14 cellular contexts compared by ENCODE assay signal in genomic region chr4:79996950-79997349, GRCh38.
DNase-seq lines count a peak whose midpoint lies in the region; ATAC-seq and TF ChIP-seq lines count a peak whose summit lies in the region.
"Had no signal": no experiment of that assay in that cellular context is flagged by ENCODE, and none has a peak within 500 bp of the region (broad histone marks: within the 10 kb centered on the region; RNA-seq: fewer than 3 reads in every experiment).

No MANE protein-coding gene starts in this region.

- H3K9me3 Mint-ChIP-seq in activated T-cell treated with anti-CD3 and anti-CD28 coated beads, Interleukin-2, amount 50 U/mL, for 72 hours: peaks cover 3% of the 10 kb centered on the region in 2 donors
- H3K9me3 Mint-ChIP-seq in activated T-helper 17 cell treated with anti-CD3 and anti-CD28 coated beads, Interleukin-2, amount 50 U/mL, for 72 hours: peaks cover 3% of the 10 kb centered on the region
- H3K9me3 Mint-ChIP-seq: HFFc6 had no signal

- no peak overlapping the region for H2BK20ac ChIP-seq in IMR-90 (ENCODE audit: low read depth, low read length)

- TF ChIP-seq CTCF in IMR-90 (conservative IDR thresholded peaks at IDR 0.05; ENCODE audit: low read depth, low read length) (no peak), PC-9 (conservative IDR thresholded peaks at IDR 0.05) (no peak)

- POLR2A ChIA-PET in IMR-90 (lab: Charles Lee; ENCODE audit: unreplicated experiment) (no interaction called here), PC-9 (lab: Charles Lee; ENCODE audit: unreplicated experiment) (no interaction called here)

- dilution Hi-C loops in IMR-90 (cut with HindIII; ENCODE audit: low sequenced_read_pairs, unreplicated experiment): no loop called here

- in situ Hi-C loops in IMR-90 (cut with MboI; ENCODE audit: low sequenced_read_pairs): no loop called here

- H3K4me3 ChIP-seq in IMR-90 (ENCODE audit: insufficient read depth, low read depth, low read length) (no peak overlapping the region), PC-9 (no peak overlapping the region)
- H3K4me3 ChIP-seq: BLaER1 had no signal

- H2AK5ac ChIP-seq in IMR-90 (ENCODE audit: low read depth, low read length): no peak overlapping the region

- no peaks in the 10 kb centered on the region for H3K9me2 ChIP-seq in PC-9 (ENCODE audit: insufficient read depth)

- H3K4me1 Mint-ChIP-seq in activated T-cell treated with anti-CD3 and anti-CD28 coated beads, Interleukin-2, amount 50 U/mL, for 72 hours (ENCODE audit: low read depth): peaks cover 16% of the 10 kb centered on the region
- H3K4me1 Mint-ChIP-seq in activated T-helper 17 cell treated with anti-CD3 and anti-CD28 coated beads, Interleukin-2, amount 50 U/mL, for 72 hours: peaks cover 10% of the 10 kb centered on the region

- no peak overlapping the region for H2AFZ ChIP-seq in IMR-90 (replicated peaks; ENCODE audit: low read length, poor library complexity)
- no peak overlapping the region for H2AFZ ChIP-seq in PC-9

- no peak overlapping the region for H3K4me3 Mint-ChIP-seq in activated T-cell treated with anti-CD3 and anti-CD28 coated beads, Interleukin-2, amount 50 U/mL, for 72 hours
- peak overlapping the region; percentile 2 for H3K4me3 Mint-ChIP-seq in activated T-helper 17 cell treated with anti-CD3 and anti-CD28 coated beads, Interleukin-2, amount 50 U/mL, for 72 hours
- H3K4me3 Mint-ChIP-seq: HFFc6 had no signal

- H4K5ac ChIP-seq in IMR-90 (ENCODE audit: low read depth, low read length): no peak overlapping the region

- no peak for ATAC-seq in activated T-cell treated with anti-CD3 and anti-CD28 coated beads, Interleukin-2, amount 50 U/mL, for 72 hours (replicated peaks in 1 of 2)
- no peak for ATAC-seq in IMR-90 (ENCODE audit: low read depth)
- no peak for ATAC-seq in activated T-helper 17 cell treated with anti-CD3 and anti-CD28 coated beads, Interleukin-2, amount 50 U/mL, for 72 hours (replicated peaks)

- H3K14ac ChIP-seq in IMR-90 (replicated peaks; ENCODE audit: low read depth, low read length): no peak overlapping the region

- CTCF ChIA-PET in IMR-90 (lab: Yijun Ruan, JAX) (no interaction called here), PC-9 (lab: Charles Lee) (no interaction called here)

- H3K9me1 ChIP-seq in IMR-90 (ENCODE audit: insufficient read depth, low read length): no peaks in the 10 kb centered on the region

- H3K9ac ChIP-seq in IMR-90 (ENCODE audit: low read depth, low read length): no peak overlapping the region
- H3K9ac ChIP-seq: BLaER1 had no signal

- no TSS peak for BruUV-seq in IMR-90 (replicated peaks; lab: Mats Ljungman, UMichigan)
- no TSS peak for BruUV-seq in PC-9 (replicated peaks; lab: Mats Ljungman, UMichigan)

- H3K27ac ChIP-seq in IMR-90 (ENCODE audit: insufficient read depth, low read length) (no peak overlapping the region; the same call in 1 of the 2 replicates), PC-9 (no peak overlapping the region)
- H3K27ac ChIP-seq: BLaER1, HL-60 had no signal

- H2BK120ac ChIP-seq in IMR-90 (ENCODE audit: low read depth, low read length): no peak overlapping the region

- intact Hi-C loops in IMR-90 (cut with micrococcal nuclease): no loop called here
- intact Hi-C loops in PC-9 (cut with micrococcal nuclease; ENCODE audit: unreplicated experiment): no loop called here

- no peak overlapping the region for H3K18ac ChIP-seq in IMR-90 (ENCODE audit: low read depth, low read length)

- H2BK15ac ChIP-seq in IMR-90 (ENCODE audit: low read depth, low read length): no peak overlapping the region

- H3K36me3 Mint-ChIP-seq in activated T-cell treated with anti-CD3 and anti-CD28 coated beads, Interleukin-2, amount 50 U/mL, for 72 hours (ENCODE audit: insufficient read depth in 2 of 2): peaks cover under 1 to 7% of the 10 kb centered on the region in 2 donors
- peaks cover 25% of the 10 kb centered on the region for H3K36me3 Mint-ChIP-seq in activated T-helper 17 cell treated with anti-CD3 and anti-CD28 coated beads, Interleukin-2, amount 50 U/mL, for 72 hours (ENCODE audit: low read depth)

- H3K4ac ChIP-seq in IMR-90 (ENCODE audit: low read depth, low read length): no peak overlapping the region

- H2BK5ac ChIP-seq in IMR-90 (ENCODE audit: low read depth, low read length, poor library complexity, severe bottlenecking): no peak overlapping the region

- H3K27ac Mint-ChIP-seq in activated T-cell treated with anti-CD3 and anti-CD28 coated beads, Interleukin-2, amount 50 U/mL, for 72 hours: peak overlapping the region; percentile 38
- no peak overlapping the region for H3K27ac Mint-ChIP-seq in activated T-helper 17 cell treated with anti-CD3 and anti-CD28 coated beads, Interleukin-2, amount 50 U/mL, for 72 hours

- no peak for TF ChIP-seq RAD21 in IMR-90 (IDR thresholded peaks at IDR 0.05; ENCODE audit: low read length)

- TF ChIP-seq POLR2A in IMR-90 (IDR thresholded peaks at IDR 0.05; ENCODE audit: low read depth, low read length): no peak

- WGBS in IMR-90 (ENCODE audit: extremely low coverage in 2 of 2, insufficient read length in 1 of 2), 2 experiments: 40% methylated on average over 1 of the region's 2 CpGs; no CpG with 5 or more reads in 1 of the 2 experiments

- H3K56ac ChIP-seq in IMR-90 (ENCODE audit: extremely low read depth, insufficient read depth, low read length): no peak overlapping the region

- H3K4me2 ChIP-seq in IMR-90 (ENCODE audit: low read depth, low read length) (peak overlapping the region; percentile 50; the same call in 1 of the 2 replicates), PC-9 (no peak overlapping the region)
- H3K4me2 ChIP-seq: BLaER1 had no signal

- H3K36me3 ChIP-seq in IMR-90 (ENCODE audit: control insufficient read depth, insufficient read depth, low read length): peaks cover 1% of the 10 kb centered on the region; the same call in 1 of the 2 replicates
- no peaks in the 10 kb centered on the region for H3K36me3 ChIP-seq in PC-9 (ENCODE audit: low read depth)
- H3K36me3 ChIP-seq: BLaER1 had no signal

- no peak overlapping the region for H2AK9ac ChIP-seq in IMR-90 (replicated peaks; ENCODE audit: low read depth, low read length, poor library complexity)

- H3K79me1 ChIP-seq in IMR-90 (ENCODE audit: low read depth in 1 of 2, low read length in 2 of 2): peaks cover 28 to 29% of the 10 kb centered on the region in 2 experiments

- DNase-seq in activated T-cell treated with anti-CD3 and anti-CD28 coated beads, Interleukin-2, amount 50 U/mL, for 72 hours: no peak
- DNase-seq in activated T-cell treated with anti-CD3 and anti-CD28 coated beads, Interleukin-2, amount 50 U/mL, for 48 hours: no peak
- DNase-seq in IMR-90 (no peak), superior temporal gyrus (ENCODE audit: extremely low spot score) (peak; percentile 31), NCI-H146 treated with DMSO at 0.1 percent for 48 hours (lab: John Stamatoyannopoulos, UW; ENCODE audit: unreplicated experiment) (no peak), PC-9 (no peak)
- DNase-seq: 8988T, AML-193, DMS53, HCEC 1CT, HFFc6 had no signal

- H3K27me3 ChIP-seq in IMR-90 (ENCODE audit: control insufficient read depth, insufficient read depth, low read length): no peaks in the 10 kb centered on the region
- H3K27me3 ChIP-seq in PC-9 (ENCODE audit: insufficient read depth, low read depth): no peaks in the 10 kb centered on the region
- H3K27me3 ChIP-seq: BLaER1 had no signal

- H3K23ac ChIP-seq in IMR-90 (ENCODE audit: low read depth, low read length): no peak overlapping the region

- H4K20me1 ChIP-seq in IMR-90 (ENCODE audit: insufficient read depth, low read length) (no peaks in the 10 kb centered on the region), PC-9 (ENCODE audit: insufficient read depth) (no peaks in the 10 kb centered on the region)
- H4K20me1 ChIP-seq: BLaER1 had no signal

- no peak overlapping the region for H4K91ac ChIP-seq in IMR-90 (ENCODE audit: insufficient read depth, low read depth, low read length)

- H3K4me1 ChIP-seq in IMR-90 (ENCODE audit: control insufficient read depth, insufficient read depth, low read length) (no peaks in the 10 kb centered on the region; the same call in 1 of the 2 replicates), PC-9 (replicated peaks; ENCODE audit: insufficient read depth) (no peaks in the 10 kb centered on the region)
- H3K4me1 ChIP-seq: BLaER1 had no signal

- H3K79me2 ChIP-seq in PC-9 (ENCODE audit: low read depth): no peaks in the 10 kb centered on the region

- no peaks in the 10 kb centered on the region for H3K27me3 Mint-ChIP-seq in activated T-cell treated with anti-CD3 and anti-CD28 coated beads, Interleukin-2, amount 50 U/mL, for 72 hours (ENCODE audit: low read depth)
- H3K27me3 Mint-ChIP-seq in activated T-helper 17 cell treated with anti-CD3 and anti-CD28 coated beads, Interleukin-2, amount 50 U/mL, for 72 hours: no peaks in the 10 kb centered on the region

- H3F3A ChIP-seq in PC-9 (ENCODE audit: insufficient read depth, low read depth): no peaks in the 10 kb centered on the region

- H3K9me3 ChIP-seq in IMR-90 (ENCODE audit: control insufficient read depth, insufficient read depth, low read length) (no peaks in the 10 kb centered on the region), PC-9 (ENCODE audit: insufficient read depth, low read depth) (no peaks in the 10 kb centered on the region)
- H3K9me3 ChIP-seq: BLaER1 had no signal

- H4K8ac ChIP-seq in IMR-90 (ENCODE audit: low read depth in 2 of 2, low read length in 2 of 2): no peak overlapping the region

TF ChIP-seq in IMR-90, 13 proteins besides CTCF, POLR2A, EP300 and RAD21 (continues in another document):
- TF ChIP-seq CHD1 (IDR thresholded peaks at IDR 0.05; ENCODE audit: low read depth, low read length) (no peak), MAZ (IDR thresholded peaks at IDR 0.05; ENCODE audit: borderline replicate concordance, low read depth, low read length) (no peak), SMC3 (IDR thresholded peaks at IDR 0.05; ENCODE audit: low read depth, low read length) (no peak), RFX5 (IDR thresholded peaks at IDR 0.05; ENCODE audit: low read depth, low read length) (no peak), ELK1 (IDR thresholded peaks at IDR 0.05; ENCODE audit: borderline replicate concordance, low read depth, low read length) (no peak), BHLHE40 (IDR thresholded peaks at IDR 0.05; ENCODE audit: low read depth, low read length) (no peak), MAFK (IDR thresholded peaks at IDR 0.05; ENCODE audit: low read depth, low read length) (no peak), RCOR1 (IDR thresholded peaks at IDR 0.05; ENCODE audit: insufficient replicate concordance, low read length) (no peak)
